ENCODE assay signal across 9 cellular contexts in genomic region chr12:124527861-124528561, GRCh38. TPM values are rescaled to one million over a fixed set of nuclear protein-coding genes. Genes with fewer than 3 reads are reported as not detected.
DNase-seq lines count a peak whose midpoint lies in the region; ATAC-seq, FAIRE-seq and TF ChIP-seq lines count a peak whose summit lies in the region.
"Had no signal": no experiment of that assay in that cellular context is flagged by ENCODE, and none has a peak within 500 bp of the region (broad histone marks: within the 10 kb centered on the region; RNA-seq: fewer than 3 reads in every experiment).

No MANE protein-coding gene starts in this region.

- H3K4me3 ChIP-seq in AG09309 (ENCODE audit: control insufficient read depth, low read depth, low read length) (no peak overlapping the region), astrocyte of the cerebellum (ENCODE audit: low read depth, low read length) (no peak overlapping the region), kidney (ENCODE audit: low read length in 2 of 2) (no peak overlapping the region), sigmoid colon (no peak overlapping the region), PC-9 (no peak overlapping the region)

- no peaks in the 10 kb centered on the region for H3K36me3 ChIP-seq in kidney (ENCODE audit: control insufficient read depth in 1 of 2, insufficient read depth in 2 of 2, low read length in 2 of 2)
- no peaks in the 10 kb centered on the region for H3K36me3 ChIP-seq in sigmoid colon
- no peaks in the 10 kb centered on the region for H3K36me3 ChIP-seq in PC-9 (ENCODE audit: low read depth)

- no peak overlapping the region for H3K27ac ChIP-seq in kidney (ENCODE audit: low read depth in 2 of 2, low read length in 2 of 2)
- H3K27ac ChIP-seq in sigmoid colon = peak overlapping the region in 2 of 4 donors; percentile 14 to 29
- H3K27ac ChIP-seq in PC-9 = no peak overlapping the region

- TF ChIP-seq POLR2A in sigmoid colon (IDR thresholded peaks at IDR 0.05) = no peak

- TF ChIP-seq CTCF in AG09309 (IDR thresholded peaks at IDR 0.05; ENCODE audit: control insufficient read depth, insufficient read depth, low read depth, low read length, missing control alignments) = peak; percentile 14
- peak; percentile 9 for TF ChIP-seq CTCF in astrocyte of the cerebellum (IDR thresholded peaks at IDR 0.05; ENCODE audit: low read depth, low read length, missing control alignments)
- TF ChIP-seq CTCF in kidney (IDR thresholded peaks at IDR 0.05; ENCODE audit: borderline replicate concordance, extremely low read depth, insufficient read depth) = no peak
- no peak for TF ChIP-seq CTCF in sigmoid colon (IDR thresholded peaks at IDR 0.05)
- no peak for TF ChIP-seq CTCF in PC-9 (conservative IDR thresholded peaks at IDR 0.05)

- peaks cover 20% of the 10 kb centered on the region; the same call in 1 of the 2 replicates for H3F3A ChIP-seq in PC-9 (ENCODE audit: insufficient read depth, low read depth)

- H3K4me1 ChIP-seq in kidney (ENCODE audit: control insufficient read depth in 1 of 2, insufficient read depth in 1 of 2, low read depth in 1 of 2, low read length in 2 of 2) (peaks cover 0 to 9% of the 10 kb centered on the region in 2 donors), sigmoid colon (peaks cover 0 to 59% (median 45%) of the 10 kb centered on the region in 4 donors), PC-9 (replicated peaks; ENCODE audit: insufficient read depth) (peaks cover 18% of the 10 kb centered on the region)

- in situ Hi-C loops in astrocyte of the cerebellum (cut with HindIII; ENCODE audit: low sequenced_read_pairs) = no loop called here

- BruUV-seq in PC-9 (replicated peaks; lab: Mats Ljungman, UMichigan) = no TSS peak

- peaks cover 24% of the 10 kb centered on the region for H4K20me1 ChIP-seq in PC-9 (ENCODE audit: insufficient read depth)

- no peak for FAIRE-seq in kidney (lab: Jason Lieb, UNC)

- CTCF ChIA-PET in PC-9 (lab: Charles Lee) = no interaction called here

- no peak overlapping the region for H2AFZ ChIP-seq in PC-9

- intact Hi-C loops in kidney (cut with DNase I) = no loop called here
- intact Hi-C loops in sigmoid colon (cut with DNase I) = no loop called here
- intact Hi-C loops in PC-9 (cut with micrococcal nuclease; ENCODE audit: unreplicated experiment) = no loop called here

- TF ChIP-seq EP300 in sigmoid colon (IDR thresholded peaks at IDR 0.05) = no peak

- H3K79me2 ChIP-seq in PC-9 (ENCODE audit: low read depth) = peaks cover 65% of the 10 kb centered on the region

- H3K4me2 ChIP-seq in PC-9 = no peak overlapping the region

- H3K9me2 ChIP-seq in PC-9 (ENCODE audit: insufficient read depth) = no peaks in the 10 kb centered on the region

- ATAC-seq in GM18502 (IDR thresholded peaks at IDR 0.05; ENCODE audit: poor library complexity, unreplicated experiment) = no peak

- H3K27me3 ChIP-seq in sigmoid colon = no peaks in the 10 kb centered on the region
- H3K27me3 ChIP-seq in PC-9 (ENCODE audit: insufficient read depth, low read depth) = no peaks in the 10 kb centered on the region

- DNase-seq in AG09309 (ENCODE audit: low read depth) (no peak), M059J (ENCODE audit: low read depth) (peak; percentile 62), astrocyte of the cerebellum (ENCODE audit: low read depth) (no peak), kidney (peak; percentile 60), sigmoid colon (no peak), AG08396 (ENCODE audit: low spot score) (no peak), PC-9 (no peak)
- DNase-seq: effector CD4-positive, alpha-beta T cell had no signal

- no peak overlapping the region for H3K9ac ChIP-seq in kidney (ENCODE audit: low read length in 2 of 2)

- H3K9me3 ChIP-seq in kidney (ENCODE audit: control insufficient read depth in 1 of 2, low read length in 2 of 2) = no peaks in the 10 kb centered on the region
- H3K9me3 ChIP-seq in sigmoid colon = no peaks in the 10 kb centered on the region
- H3K9me3 ChIP-seq in PC-9 (ENCODE audit: insufficient read depth, low read depth) = no peaks in the 10 kb centered on the region

- WGBS in sigmoid colon, 2 donors = 80 to 88% methylated on average over 20 of the region's 20 CpGs

- POLR2A ChIA-PET in PC-9 (lab: Charles Lee; ENCODE audit: unreplicated experiment) = no interaction called here

RNA-seq across cellular contexts. Expression of gene NCOR2, which starts 39.4 kb away (rescaled TPM):
- 16.5 and 54.8 TPM in 2 replicates for total RNA-seq in M059J (2014; rRNA removed; shearing (Covaris generic))
- total RNA-seq in kidney (205 TPM), sigmoid colon (100 to 1,000 TPM in 1 of 4 donors, 10 to 100 TPM in 3; 42.5 to 134 (median 73.5) TPM), PC-9 (2021) (319 and 368 TPM in 2 replicates)
- polyA plus RNA-seq in kidney (ENCODE audit: insufficient read depth, low read depth, low replicate concordance) (18.7 TPM), sigmoid colon (10 to 100 TPM; 18.6 to 81.8 (median 24.7) TPM)

Comparison
In these comparisons a context has a peak if more than half of its experiments do, and no peak if none do; other contexts are left out.
1. DNase-seq: peak in M059J (single experiment) and kidney (single experiment); none in AG09309 (single experiment), astrocyte of the cerebellum (single experiment), sigmoid colon (single experiment), AG08396 (single experiment) and PC-9 (0 of 2).
2. CTCF ChIP-seq: peak in AG09309 (single experiment) and astrocyte of the cerebellum (single experiment); none in kidney (single experiment), sigmoid colon (0 of 4) and PC-9 (single experiment).